25 cellular contexts compared by ENCODE assay signal in the genomic region with DNA sequence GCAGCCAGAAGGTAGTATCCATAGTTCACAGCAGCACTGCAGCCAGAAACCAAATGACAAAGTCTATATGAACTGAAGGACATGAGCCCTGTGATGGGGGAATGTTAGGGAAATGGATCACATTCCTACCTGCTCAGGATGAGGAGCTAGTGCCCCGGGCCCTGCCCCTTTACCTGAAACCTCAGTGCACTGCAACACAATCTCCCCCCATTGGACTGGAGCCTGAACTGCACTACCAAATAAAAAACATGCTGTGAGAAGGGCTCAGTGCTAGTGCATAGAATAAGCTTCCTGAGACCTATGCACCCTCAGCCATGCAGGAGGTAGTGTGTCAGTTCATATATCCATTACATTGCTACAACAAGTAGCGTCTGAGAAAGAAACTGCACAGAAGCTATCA.
"Had no signal": no experiment of that assay in that cellular context is flagged by ENCODE, and none has a peak within 500 bp of the region (broad histone marks: within the 10 kb centered on the region; RNA-seq: fewer than 3 reads in every experiment).

No MANE protein-coding gene starts in this region.

- H3K9ac ChIP-seq: KMS-11 had no signal

- H3K9me3 ChIP-seq: MG63, SJSA1 had no signal

- H3K27me3 ChIP-seq: breast epithelium, MG63, SJSA1 had no signal

- H3K27ac Mint-ChIP-seq: activated CD8-positive, alpha-beta T cell treated with anti-CD3 and anti-CD28 coated beads, Interleukin-2, amount 10 ng/mL, durations not matched to agents 7 days and 5 days; activated naive CD4-positive, alpha-beta T cell treated with anti-CD3 and anti-CD28 coated beads, Interleukin-2, amount 50 U/mL, for 24 hours; T-helper 1 cell treated with Interleukin-12 subunit alpha and Interleukin-12 subunit beta and Interleukin-4 antibody, amounts not matched to agents 30 μg/mL and 1 μg/mL, for 36 hours had no signal

- H3K4me1 ChIP-seq: breast epithelium had no signal

- H3K4me3 Mint-ChIP-seq: activated CD8-positive, alpha-beta T cell treated with anti-CD3 and anti-CD28 coated beads, Interleukin-2, amount 10 ng/mL, durations not matched to agents 7 days and 5 days; activated naive CD4-positive, alpha-beta T cell treated with anti-CD3 and anti-CD28 coated beads, Interleukin-2, amount 50 U/mL, for 24 hours; T-helper 1 cell treated with Interleukin-12 subunit alpha and Interleukin-12 subunit beta and Interleukin-4 antibody, amounts not matched to agents 30 μg/mL and 1 μg/mL, for 36 hours had no signal

- H3K4me2 ChIP-seq: KMS-11 had no signal

- H3K27ac ChIP-seq: breast epithelium, KMS-11, SJSA1 had no signal

- H3K4me3 ChIP-seq: breast epithelium, MG63, SJSA1 had no signal

- H3K36me3 Mint-ChIP-seq: activated naive CD4-positive, alpha-beta T cell treated with anti-CD3 and anti-CD28 coated beads, Interleukin-2, amount 50 U/mL, for 24 hours had no signal

- H3K36me3 ChIP-seq: breast epithelium, MG63, SJSA1 had no signal

- ATAC-seq: activated CD8-positive, alpha-beta T cell treated with anti-CD3 and anti-CD28 coated beads, Interleukin-2, amount 10 ng/mL, durations not matched to agents 7 days and 5 days; SK-N-SH treated with all-trans-retinoic acid at 6 μM for 48 hours had no signal

- H3K9me3 Mint-ChIP-seq: T-helper 1 cell treated with Interleukin-12 subunit alpha and Interleukin-12 subunit beta and Interleukin-4 antibody, amounts not matched to agents 30 μg/mL and 1 μg/mL, for 36 hours had no signal

- DNase-seq: activated CD4-positive, alpha-beta T cell treated with anti-CD3 and anti-CD28 coated beads for 48 hours; activated CD4-positive, alpha-beta T cell treated with anti-CD3 and anti-CD28 coated beads, Interleukin-2, amount 50 U/mL, for 4 hours; activated CD4-positive, CD25-positive, alpha-beta regulatory T cell treated with anti-CD3 and anti-CD28 coated beads, Interleukin-2, amount 50 U/mL, for 72 hours; activated CD8-positive, alpha-beta memory T cell treated with anti-CD3 and anti-CD28 coated beads, Interleukin-2, amount 50 U/mL, for 48 hours; activated CD8-positive, alpha-beta T cell treated with anti-CD3 and anti-CD28 coated beads, Interleukin-2, amount 10 ng/mL, durations not matched to agents 7 days and 5 days; activated T-cell treated with anti-CD3 and anti-CD28 coated beads, Interleukin-2, amount 50 U/mL, for 1 hour; aorta; caudate nucleus; MG63; MV-4-11; NCI-H1092 treated with DMSO at 0.1 percent for 48 hours; NCI-H1417 treated with DMSO at 0.1 percent for 48 hours; NCI-H1694; NCI-H2029; NCI-H2107; NCI-H345; NCI-H524; SHP77; SW 1271 had no signal

- H3K27me3 Mint-ChIP-seq: activated naive CD4-positive, alpha-beta T cell treated with anti-CD3 and anti-CD28 coated beads, Interleukin-2, amount 50 U/mL, for 24 hours had no signal

- H3K4me1 Mint-ChIP-seq: activated naive CD4-positive, alpha-beta T cell treated with anti-CD3 and anti-CD28 coated beads, Interleukin-2, amount 50 U/mL, for 24 hours had no signal
